In the genomic region with DNA sequence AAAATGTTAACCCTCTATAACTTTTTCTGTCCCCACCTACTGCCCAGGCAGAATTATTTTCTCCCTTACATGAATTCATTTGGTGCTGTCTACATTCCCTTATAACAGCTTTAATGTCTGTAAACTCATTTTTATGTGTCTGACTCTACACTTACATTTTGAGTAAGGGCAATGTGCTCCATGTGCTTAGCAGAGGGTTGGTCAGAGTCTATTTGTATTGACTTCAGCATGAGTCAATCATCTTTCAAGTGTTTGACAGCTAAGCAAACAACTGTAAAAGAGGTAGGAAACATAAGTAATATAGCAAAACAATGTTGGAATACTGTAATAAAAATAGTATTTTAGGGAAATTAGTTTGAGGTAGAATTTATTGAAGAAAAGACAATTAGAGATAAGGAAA, we compare ENCODE assay signal across 2 cellular contexts.
TF ChIP-seq lines count a peak whose summit lies in the region.

No MANE protein-coding gene starts in this region.

TF ChIP-seq in IMR-90, 13 proteins besides CTCF, POLR2A, EP300 and RAD21:
- TF ChIP-seq MAFK (IDR thresholded peaks at IDR 0.05; ENCODE audit: low read depth, low read length): no peak
- no peak for TF ChIP-seq MAZ (IDR thresholded peaks at IDR 0.05; ENCODE audit: borderline replicate concordance, low read depth, low read length)
- no peak for TF ChIP-seq MXI1 (IDR thresholded peaks at IDR 0.05; ENCODE audit: borderline replicate concordance, low read depth, low read length)
- TF ChIP-seq BHLHE40 (IDR thresholded peaks at IDR 0.05; ENCODE audit: low read depth, low read length): no peak
- TF ChIP-seq, protein P1, sequence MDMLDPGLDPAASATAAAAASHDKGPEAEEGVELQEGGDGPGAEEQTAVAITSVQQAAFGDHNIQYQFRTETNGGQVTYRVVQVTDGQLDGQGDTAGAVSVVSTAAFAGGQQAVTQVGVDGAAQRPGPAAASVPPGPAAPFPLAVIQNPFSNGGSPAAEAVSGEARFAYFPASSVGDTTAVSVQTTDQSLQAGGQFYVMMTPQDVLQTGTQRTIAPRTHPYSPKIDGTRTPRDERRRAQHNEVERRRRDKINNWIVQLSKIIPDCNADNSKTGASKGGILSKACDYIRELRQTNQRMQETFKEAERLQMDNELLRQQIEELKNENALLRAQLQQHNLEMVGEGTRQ (IDR thresholded peaks at IDR 0.05; ENCODE audit: low read depth, low read length): no peak
- TF ChIP-seq CHD1 (IDR thresholded peaks at IDR 0.05; ENCODE audit: low read depth, low read length): no peak

TF ChIP-seq in GM12878, 131 proteins besides CTCF, POLR2A, EP300 and RAD21:
- TF ChIP-seq, protein P2, sequence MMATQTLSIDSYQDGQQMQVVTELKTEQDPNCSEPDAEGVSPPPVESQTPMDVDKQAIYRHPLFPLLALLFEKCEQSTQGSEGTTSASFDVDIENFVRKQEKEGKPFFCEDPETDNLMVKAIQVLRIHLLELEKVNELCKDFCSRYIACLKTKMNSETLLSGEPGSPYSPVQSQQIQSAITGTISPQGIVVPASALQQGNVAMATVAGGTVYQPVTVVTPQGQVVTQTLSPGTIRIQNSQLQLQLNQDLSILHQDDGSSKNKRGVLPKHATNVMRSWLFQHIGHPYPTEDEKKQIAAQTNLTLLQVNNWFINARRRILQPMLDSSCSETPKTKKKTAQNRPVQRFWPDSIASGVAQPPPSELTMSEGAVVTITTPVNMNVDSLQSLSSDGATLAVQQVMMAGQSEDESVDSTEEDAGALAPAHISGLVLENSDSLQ (IDR thresholded peaks at IDR 0.05): peak; percentile 67
- TF ChIP-seq RB1 (IDR thresholded peaks at IDR 0.05; ENCODE audit: borderline replicate concordance): no peak
- no peak for TF ChIP-seq MEF2A (IDR thresholded peaks at IDR 0.05; ENCODE audit: insufficient read depth, low read depth, low read length)
- no peak for TF ChIP-seq NR2C1 (IDR thresholded peaks at IDR 0.05)
TF ChIP-seq in GM12878: peak in this region for 1.
